In genomic region chr5:150449491-150450339, GRCh38 we compare ENCODE assay signal across 1 cellular context.
TF ChIP-seq lines count a peak whose summit lies in the region.

Gene RPS14, minus strand, starts transcription at chr5:150449739. Its CDS starts 2,006 bp downstream, at chr5:150447733.

TF ChIP-seq in HepG2, 621 proteins besides CTCF, POLR2A, EP300 and RAD21 (continued from another document and continues in another):
- TF ChIP-seq ZNF574 (CRISPR knock-in tag; IDR thresholded peaks at IDR 0.05) (peak; percentile 99), ATRX (CRISPR knock-in tag; IDR thresholded peaks at IDR 0.05; ENCODE audit: borderline replicate concordance) (no peak), ZNF329 (CRISPR knock-in tag; IDR thresholded peaks at IDR 0.05; ENCODE audit: low read depth) (no peak), ZNF160 (CRISPR knock-in tag; IDR thresholded peaks at IDR 0.05) (no peak), ZFY (CRISPR knock-in tag; IDR thresholded peaks at IDR 0.05) (peak; percentile 97), ZNF891 (CRISPR knock-in tag; IDR thresholded peaks at IDR 0.05) (peak; percentile 90), SCMH1 (CRISPR knock-in tag; IDR thresholded peaks at IDR 0.05; ENCODE audit: borderline replicate concordance) (no peak), SPEN (CRISPR knock-in tag; IDR thresholded peaks at IDR 0.05; ENCODE audit: low read depth) (peak; percentile 100), ZNF550 (CRISPR knock-in tag; IDR thresholded peaks at IDR 0.05; ENCODE audit: borderline replicate concordance) (0 out of 2 replicates have a peak, but pooled peaks have one; percentile 20), ZNF101 (CRISPR knock-in tag; IDR thresholded peaks at IDR 0.05; ENCODE audit: borderline replicate concordance, low read depth) (0 out of 2 replicates have a peak, but pooled peaks have one; percentile 26), ZNF512B (CRISPR knock-in tag; IDR thresholded peaks at IDR 0.05; ENCODE audit: borderline replicate concordance) (no peak), MAF1 (CRISPR knock-in tag; IDR thresholded peaks at IDR 0.05; ENCODE audit: borderline replicate concordance) (no peak; the same call in 1 of the 2 replicates), ZNF124 (CRISPR knock-in tag; IDR thresholded peaks at IDR 0.05) (peak; percentile 63; the same call in 1 of the 2 replicates), KLF6 (CRISPR knock-in tag; IDR thresholded peaks at IDR 0.05) (peak; percentile 78), E2F1 (CRISPR knock-in tag; IDR thresholded peaks at IDR 0.05) (peak; percentile 86), AFF4 (CRISPR knock-in tag; IDR thresholded peaks at IDR 0.05) (no peak), MTERF4 (CRISPR knock-in tag; IDR thresholded peaks at IDR 0.05) (no peak), PAXIP1 (CRISPR knock-in tag; conservative IDR thresholded peaks at IDR 0.05) (peak; percentile 56), ZFP90 (CRISPR knock-in tag; IDR thresholded peaks at IDR 0.05; ENCODE audit: borderline replicate concordance) (0 out of 2 replicates have a peak, but pooled peaks have one; percentile 11), RERE (CRISPR knock-in tag; IDR thresholded peaks at IDR 0.05; ENCODE audit: low read depth) (no peak), BORCS8-MEF2B (CRISPR knock-in tag; IDR thresholded peaks at IDR 0.05) (peak; percentile 74; the same call in 1 of the 2 replicates), ZNF225 (CRISPR knock-in tag; IDR thresholded peaks at IDR 0.05) (0 out of 2 replicates have a peak, but pooled peaks have one; percentile 66), POLR2AphosphoS2 (IDR thresholded peaks at IDR 0.05; ENCODE audit: low read depth, low read length) (peak; percentile 93), MBNL3 (CRISPR knock-in tag; conservative IDR thresholded peaks at IDR 0.05) (no peak), RAD51 (IDR thresholded peaks at IDR 0.05; ENCODE audit: borderline replicate concordance) (0 out of 2 replicates have a peak, but pooled peaks have one; percentile 24), TRIM22 (IDR thresholded peaks at IDR 0.05) (no peak), MTF2 (CRISPR knock-in tag; IDR thresholded peaks at IDR 0.05; ENCODE audit: borderline replicate concordance) (peak; percentile 69; the same call in 1 of the 2 replicates), ZNF234 (CRISPR knock-in tag; conservative IDR thresholded peaks at IDR 0.05) (peak; percentile 27; the same call in 1 of the 2 replicates), NFE2L2 (IDR thresholded peaks at IDR 0.05; ENCODE audit: low read length) (no peak), ZBTB37 (CRISPR knock-in tag; IDR thresholded peaks at IDR 0.05) (no peak; the same call in 1 of the 2 replicates)
